In genomic region chr10:129918836-129919235, GRCh38 we compare ENCODE assay signal across 24 cellular contexts. TPM values are rescaled to one million over a fixed set of nuclear protein-coding genes. Genes with fewer than 3 reads are reported as not detected.
A peak's percentile ranks its signal among the peaks of the same experiment; 100 is the strongest.
DNase-seq lines count a peak whose midpoint lies in the region; ATAC-seq and TF ChIP-seq lines count a peak whose summit lies in the region.
"Had no signal": no experiment of that assay in that cellular context is flagged by ENCODE, and none has a peak within 500 bp of the region (broad histone marks: within the 10 kb centered on the region; RNA-seq: fewer than 3 reads in every experiment).

No MANE protein-coding gene starts in this region.

- no peaks in the 10 kb centered on the region for H3K27me3 ChIP-seq in upper lobe of right lung
- H3K27me3 ChIP-seq: BE2C; BLaER1 treated with 17β-estradiol and CSF1 and Interleukin-3, amounts not matched to agents 10 nM and 100 nM had no signal

- no peak overlapping the region for H3K27ac ChIP-seq in upper lobe of right lung
- H3K27ac ChIP-seq: A549; BLaER1 treated with 17β-estradiol and CSF1 and Interleukin-3, amounts not matched to agents 10 nM and 100 nM had no signal

- ATAC-seq in natural killer cell treated with Interleukin-12 subunit alpha and Interleukin-12 subunit beta and Interleukin-15 and Interleukin-18, amount 100 ng/mL, for 72 hours = no peak
- ATAC-seq in natural killer cell (no peak), upper lobe of right lung (no peak), T-helper 17 cell (no peak)
- ATAC-seq: A549 had no signal

- no peaks in the 10 kb centered on the region for H3K36me3 ChIP-seq in upper lobe of right lung
- H3K36me3 ChIP-seq: BLaER1 treated with 17β-estradiol and CSF1 and Interleukin-3, amounts not matched to agents 10 nM and 100 nM; HAP-1 had no signal

- intact Hi-C loops in natural killer cell (cut with micrococcal nuclease) = no loop called here
- intact Hi-C loops in posterior vena cava (cut with DNase I) = no loop called here
- intact Hi-C loops in upper lobe of right lung (cut with DNase I) = no loop called here

- H3K9me3 Mint-ChIP-seq in activated naive CD4-positive, alpha-beta T cell treated with anti-CD3 and anti-CD28 coated beads, Interleukin-2, amount 50 U/mL, for 24 hours = no peaks in the 10 kb centered on the region
- H3K9me3 Mint-ChIP-seq in natural killer cell treated with Interleukin-12 subunit alpha and Interleukin-12 subunit beta and Interleukin-15 and Interleukin-18, amount 100 ng/mL, for 72 hours = no peaks in the 10 kb centered on the region
- H3K9me3 Mint-ChIP-seq in natural killer cell = no peaks in the 10 kb centered on the region
- H3K9me3 Mint-ChIP-seq: CD4-positive, alpha-beta T cell; CD8-positive, alpha-beta memory T cell had no signal

- no peaks in the 10 kb centered on the region for H3K27me3 Mint-ChIP-seq in activated naive CD4-positive, alpha-beta T cell treated with anti-CD3 and anti-CD28 coated beads, Interleukin-2, amount 50 U/mL, for 24 hours
- H3K27me3 Mint-ChIP-seq in natural killer cell treated with Interleukin-12 subunit alpha and Interleukin-12 subunit beta and Interleukin-15 and Interleukin-18, amount 100 ng/mL, for 72 hours = no peaks in the 10 kb centered on the region
- H3K27me3 Mint-ChIP-seq in natural killer cell (ENCODE audit: low read depth in 2 of 2) (peaks cover 0 to under 1% of the 10 kb centered on the region in 2 donors), T-helper 17 cell (peaks cover 21% of the 10 kb centered on the region)
- H3K27me3 Mint-ChIP-seq: CD4-positive, alpha-beta T cell had no signal

- no peaks in the 10 kb centered on the region for H3K9me3 ChIP-seq in upper lobe of right lung
- no peaks in the 10 kb centered on the region for H3K9me3 ChIP-seq in T-helper 17 cell (ENCODE audit: control insufficient read depth, low read length, poor library complexity, severe bottlenecking)
- H3K9me3 ChIP-seq: A549; BE2C; BLaER1 treated with 17β-estradiol and CSF1 and Interleukin-3, amounts not matched to agents 10 nM and 100 nM; HAP-1 had no signal

- TF ChIP-seq CTCF in natural killer cell (IDR thresholded peaks at IDR 0.05) (no peak), upper lobe of right lung (IDR thresholded peaks at IDR 0.05) (no peak)

- H3K4me3 Mint-ChIP-seq in activated naive CD4-positive, alpha-beta T cell treated with anti-CD3 and anti-CD28 coated beads, Interleukin-2, amount 50 U/mL, for 24 hours = no peak overlapping the region
- H3K4me3 Mint-ChIP-seq in natural killer cell treated with Interleukin-12 subunit alpha and Interleukin-12 subunit beta and Interleukin-15 and Interleukin-18, amount 100 ng/mL, for 72 hours = no peak overlapping the region
- H3K4me3 Mint-ChIP-seq in natural killer cell (no peak overlapping the region), T-helper 17 cell (no peak overlapping the region)
- H3K4me3 Mint-ChIP-seq: CD14-positive monocyte; CD4-positive, alpha-beta T cell; CD8-positive, alpha-beta memory T cell; HFFc6 had no signal

- peak overlapping the region; percentile 55 for H3K27ac Mint-ChIP-seq in activated naive CD4-positive, alpha-beta T cell treated with anti-CD3 and anti-CD28 coated beads, Interleukin-2, amount 50 U/mL, for 24 hours
- no peak overlapping the region for H3K27ac Mint-ChIP-seq in natural killer cell treated with Interleukin-12 subunit alpha and Interleukin-12 subunit beta and Interleukin-15 and Interleukin-18, amount 100 ng/mL, for 72 hours
- H3K27ac Mint-ChIP-seq in natural killer cell (no peak overlapping the region), T-helper 17 cell (no peak overlapping the region)
- H3K27ac Mint-ChIP-seq: CD14-positive monocyte; CD4-positive, alpha-beta T cell; CD8-positive, alpha-beta memory T cell; HFFc6 had no signal

- H3K4me1 ChIP-seq in upper lobe of right lung = no peaks in the 10 kb centered on the region
- H3K4me1 ChIP-seq: A549, BE2C, HAP-1 had no signal

- H3K4me1 Mint-ChIP-seq in activated naive CD4-positive, alpha-beta T cell treated with anti-CD3 and anti-CD28 coated beads, Interleukin-2, amount 50 U/mL, for 24 hours = no peaks in the 10 kb centered on the region
- H3K4me1 Mint-ChIP-seq in natural killer cell treated with Interleukin-12 subunit alpha and Interleukin-12 subunit beta and Interleukin-15 and Interleukin-18, amount 100 ng/mL, for 72 hours (ENCODE audit: low read depth in 2 of 2) = no peaks in the 10 kb centered on the region
- H3K4me1 Mint-ChIP-seq in natural killer cell (no peaks in the 10 kb centered on the region), T-helper 17 cell (peaks cover 2% of the 10 kb centered on the region)
- H3K4me1 Mint-ChIP-seq: CD14-positive monocyte; CD8-positive, alpha-beta memory T cell had no signal

- no peaks in the 10 kb centered on the region for H3K36me3 Mint-ChIP-seq in activated naive CD4-positive, alpha-beta T cell treated with anti-CD3 and anti-CD28 coated beads, Interleukin-2, amount 50 U/mL, for 24 hours
- H3K36me3 Mint-ChIP-seq in natural killer cell treated with Interleukin-12 subunit alpha and Interleukin-12 subunit beta and Interleukin-15 and Interleukin-18, amount 100 ng/mL, for 72 hours = no peaks in the 10 kb centered on the region
- H3K36me3 Mint-ChIP-seq in natural killer cell = no peaks in the 10 kb centered on the region
- H3K36me3 Mint-ChIP-seq in T-helper 17 cell (ENCODE audit: low read depth) = no peaks in the 10 kb centered on the region
- H3K36me3 Mint-ChIP-seq: CD14-positive monocyte; CD8-positive, alpha-beta memory T cell had no signal

- no peak for DNase-seq in activated naive CD4-positive, alpha-beta T cell (lab: John Stamatoyannopoulos, UW)
- DNase-seq in natural killer cell treated with Interleukin-12 subunit alpha and Interleukin-12 subunit beta and Interleukin-15 and Interleukin-18, amount 100 ng/mL, for 72 hours (ENCODE audit: low spot score) = peak; percentile 20
- DNase-seq in natural killer cell = no peak
- peak; percentile 79 for DNase-seq in posterior vena cava (ENCODE audit: low spot score)
- peak; percentile 37 for DNase-seq in upper lobe of right lung
- DNase-seq in T-helper 17 cell = no peak
- no peak for DNase-seq in anterior cingulate cortex (lab: John Stamatoyannopoulos, UW)
- DNase-seq: 8988T; ACHN; AML-193; BE2C; CD4-positive, alpha-beta T cell; CD8-positive, alpha-beta memory T cell; DMS 273 treated with DMSO at 0.1 percent for 48 hours; DMS79; EL; GF-D8; GOT3; HFFc6 had no signal

- H3K4me3 ChIP-seq in upper lobe of right lung = no peak overlapping the region
- H3K4me3 ChIP-seq: A549; BLaER1 treated with 17β-estradiol and CSF1 and Interleukin-3, amounts not matched to agents 10 nM and 100 nM; HAP-1 had no signal

RNA-seq across cellular contexts. Expression of gene EBF3, which starts 45.2 kb away (rescaled TPM):
- not detected for total RNA-seq in natural killer cell treated with Interleukin-12 subunit alpha and Interleukin-12 subunit beta and Interleukin-15 and Interleukin-18, amount 100 ng/mL, for 72 hours
- total RNA-seq in natural killer cell (not detected), posterior vena cava (1 to 10 TPM; 8.7 to 9.1 TPM), upper lobe of right lung (0.20 TPM), T-helper 17 cell (not detected)
- total RNA-seq: CD4-positive, alpha-beta T cell; CD8-positive, alpha-beta memory T cell had no signal

Comparison
In these comparisons a context has a peak if more than half of its experiments do, and no peak if none do; other contexts are left out.
1. DNase-seq: peak in natural killer cell treated with Interleukin-12 subunit alpha and Interleukin-12 subunit beta and Interleukin-15 and Interleukin-18, amount 100 ng/mL, for 72 hours (single experiment), posterior vena cava (single experiment) and upper lobe of right lung (single experiment); none in activated naive CD4-positive, alpha-beta T cell (0 of 4), natural killer cell (single experiment), T-helper 17 cell (0 of 3) and anterior cingulate cortex (0 of 58).